Comparison of ENCODE assay signal across 8 cellular contexts in genomic region chr1:206912445-206913095, GRCh38. TPM values are rescaled to one million over a fixed set of nuclear protein-coding genes. Genes with fewer than 3 reads are reported as not detected.
DNase-seq lines count a peak whose midpoint lies in the region; ATAC-seq and TF ChIP-seq lines count a peak whose summit lies in the region.

No MANE protein-coding gene starts in this region.

- H3K4me1 ChIP-seq in transverse colon = peaks cover 3 to 34% (median 11%) of the 10 kb centered on the region in 4 donors

- H3K4me3 Mint-ChIP-seq in activated CD8-positive, alpha-beta memory T cell treated with anti-CD3 and anti-CD28 coated beads, Interleukin-2, amount 10 ng/mL, durations not matched to agents 7 days and 5 days = no peak overlapping the region

- DNase-seq in SIG-M5 treated with dmso at 0.1 percent for 504 hours (lab: John Stamatoyannopoulos, UW; ENCODE audit: unreplicated experiment) = peak; percentile 90
- no peak for DNase-seq in SIG-M5 (lab: John Stamatoyannopoulos, UW)
- peak; percentile 31 to 69 for DNase-seq in NOMO-1 (lab: John Stamatoyannopoulos, UW; ENCODE audit: unreplicated experiment in 2 of 2)
- DNase-seq in activated CD8-positive, alpha-beta memory T cell treated with anti-CD3 and anti-CD28 coated beads, Interleukin-2, amount 10 ng/mL, durations not matched to agents 7 days and 5 days = peak; percentile 79
- DNase-seq in epithelial cell of esophagus (ENCODE audit: low read depth) = peak; percentile 76
- DNase-seq in mucosa of gallbladder (ENCODE audit: low spot score) = peak; percentile 83
- DNase-seq in transverse colon = peak; percentile 77

- intact Hi-C loops in transverse colon (cut with DNase I; ENCODE audit: low total_unique reads) = loop anchor here (5.0 to 10.0 kb wide), 2 partner anchors 185 to 278 kb away; partner anchors contain the start of gene DYRK3

- peaks cover 4% of the 10 kb centered on the region for H3K27me3 Mint-ChIP-seq in activated CD8-positive, alpha-beta memory T cell treated with anti-CD3 and anti-CD28 coated beads, Interleukin-2, amount 10 ng/mL, durations not matched to agents 7 days and 5 days

- TF ChIP-seq CTCF in epithelial cell of esophagus (IDR thresholded peaks at IDR 0.05; ENCODE audit: insufficient read depth, low read depth, low read length, missing control alignments) = peak; percentile 86
- peak; percentile 86 to 88 (median 87) for TF ChIP-seq CTCF in transverse colon (IDR thresholded peaks at IDR 0.05)

- H3K27me3 ChIP-seq in transverse colon = peaks cover 10% of the 10 kb centered on the region

- peak; percentile 87 for TF ChIP-seq RAD21 in Ishikawa (IDR thresholded peaks at IDR 0.05; ENCODE audit: low read depth)

- TF ChIP-seq EP300 in Ishikawa (IDR thresholded peaks at IDR 0.05; ENCODE audit: borderline replicate concordance) (no peak), transverse colon (IDR thresholded peaks at IDR 0.05; ENCODE audit: low read depth) (no peak)

- no peaks in the 10 kb centered on the region for H3K9me3 ChIP-seq in transverse colon

- no peaks in the 10 kb centered on the region for H3K9me3 Mint-ChIP-seq in activated CD8-positive, alpha-beta memory T cell treated with anti-CD3 and anti-CD28 coated beads, Interleukin-2, amount 10 ng/mL, durations not matched to agents 7 days and 5 days (ENCODE audit: low read depth)

- H3K4me3 ChIP-seq in epithelial cell of esophagus (ENCODE audit: low read length) (no peak overlapping the region), transverse colon (no peak overlapping the region)

- CTCF ChIA-PET in activated CD8-positive, alpha-beta memory T cell treated with anti-CD3 and anti-CD28 coated beads, Interleukin-2, amount 10 ng/mL, durations not matched to agents 7 days and 5 days (lab: Charles Lee) = interaction anchor here (0.6 to 5.1 kb wide), 69 partner anchors 9 to 305 kb away, joined by 3 to 145 read pairs (median 4); partner anchors contain the start of genes DYRK3, FCMR, IL20 and IL24

- no peak for TF ChIP-seq POLR2A in transverse colon (IDR thresholded peaks at IDR 0.05)

- 12 to 27% methylated on average over 5 to 7 of the region's 7 CpGs for WGBS in transverse colon (ENCODE audit: low coverage in 1 of 2), 2 donors

- no peak overlapping the region for H3K27ac ChIP-seq in transverse colon

- in situ Hi-C loops in transverse colon (cut with MboI; ENCODE audit: low pct_ligation_motif_present in 1 of 4, low pct_unique_long_range_greater_than_20kb in 1 of 4, low sequenced_read_pairs in 3 of 4) = loop anchor here (5.0 to 25.0 kb wide), 6 partner anchors 98 to 278 kb away; partner anchors contain the start of gene DYRK3 (in 3 of the 4)

- H3K4me1 Mint-ChIP-seq in activated CD8-positive, alpha-beta memory T cell treated with anti-CD3 and anti-CD28 coated beads, Interleukin-2, amount 10 ng/mL, durations not matched to agents 7 days and 5 days = peaks cover 40% of the 10 kb centered on the region

- H3K36me3 Mint-ChIP-seq in activated CD8-positive, alpha-beta memory T cell treated with anti-CD3 and anti-CD28 coated beads, Interleukin-2, amount 10 ng/mL, durations not matched to agents 7 days and 5 days = peaks cover 9% of the 10 kb centered on the region

- no peaks in the 10 kb centered on the region for H3K36me3 ChIP-seq in transverse colon

- peak; percentile 53 for ATAC-seq in activated CD8-positive, alpha-beta memory T cell treated with anti-CD3 and anti-CD28 coated beads, Interleukin-2, amount 10 ng/mL, durations not matched to agents 7 days and 5 days

- no peak overlapping the region for H3K27ac Mint-ChIP-seq in activated CD8-positive, alpha-beta memory T cell treated with anti-CD3 and anti-CD28 coated beads, Interleukin-2, amount 10 ng/mL, durations not matched to agents 7 days and 5 days

TF ChIP-seq in Ishikawa, 13 proteins besides CTCF, POLR2A, EP300 and RAD21:
- TF ChIP-seq TEAD4 (IDR thresholded peaks at IDR 0.05) (no peak), YY1 (IDR thresholded peaks at IDR 0.05; ENCODE audit: low read depth) (no peak), NFIC (IDR thresholded peaks at IDR 0.05) (no peak), TAF1 (IDR thresholded peaks at IDR 0.05; ENCODE audit: low read depth) (no peak), EGR1 (IDR thresholded peaks at IDR 0.05) (no peak), FOXM1 (IDR thresholded peaks at IDR 0.05; ENCODE audit: borderline replicate concordance, low read depth) (no peak), ZBTB7A (IDR thresholded peaks at IDR 0.05; ENCODE audit: low read depth) (no peak), REST (IDR thresholded peaks at IDR 0.05; ENCODE audit: low read depth) (no peak), MAX (IDR thresholded peaks at IDR 0.05) (no peak), CREB1 (IDR thresholded peaks at IDR 0.05; ENCODE audit: low read depth) (no peak), USF1 (IDR thresholded peaks at IDR 0.05) (no peak), CEBPB (IDR thresholded peaks at IDR 0.05) (no peak)
TF ChIP-seq in Ishikawa: peak in this region for 0.

RNA-seq across cellular contexts. Expression of gene FCMR, which starts 9.2 kb away (rescaled TPM):
- total RNA-seq in activated CD8-positive, alpha-beta memory T cell treated with anti-CD3 and anti-CD28 coated beads, Interleukin-2, amount 10 ng/mL, durations not matched to agents 7 days and 5 days = 10 to 100 TPM; 33.0 to 37.2 TPM
- total RNA-seq in mucosa of gallbladder (8.0 TPM), transverse colon (10 to 100 TPM in 2 of 4 donors, 1 to 10 TPM in 1, under 1 TPM in 1; 1.00 to 51.6 (median 15.9) TPM)

RNA-seq across cellular contexts. Expression of gene IL24, which starts 15.3 kb away (rescaled TPM):
- not detected for total RNA-seq in activated CD8-positive, alpha-beta memory T cell treated with anti-CD3 and anti-CD28 coated beads, Interleukin-2, amount 10 ng/mL, durations not matched to agents 7 days and 5 days
- total RNA-seq in mucosa of gallbladder (not detected), transverse colon (not detected)

RNA-seq across cellular contexts. Expression of gene PIGR, which starts 33.7 kb away (rescaled TPM):
- total RNA-seq in activated CD8-positive, alpha-beta memory T cell treated with anti-CD3 and anti-CD28 coated beads, Interleukin-2, amount 10 ng/mL, durations not matched to agents 7 days and 5 days = under 1 TPM; 0.06 to 0.07 TPM
- total RNA-seq in mucosa of gallbladder (2,875 TPM), transverse colon (over 10,000 TPM in 1 of 4 donors, 1,000 to 10,000 TPM in 3; 3,370 to 10,796 (median 6,659) TPM)

RNA-seq across cellular contexts. Expression of gene IL20, which starts 47.1 kb away (rescaled TPM):
- not detected for total RNA-seq in activated CD8-positive, alpha-beta memory T cell treated with anti-CD3 and anti-CD28 coated beads, Interleukin-2, amount 10 ng/mL, durations not matched to agents 7 days and 5 days
- total RNA-seq in mucosa of gallbladder = not detected
- total RNA-seq in transverse colon = not detected

RNA-seq across cellular contexts. Expression of gene FCAMR, which starts 57.7 kb away (rescaled TPM):
- not detected for total RNA-seq in activated CD8-positive, alpha-beta memory T cell treated with anti-CD3 and anti-CD28 coated beads, Interleukin-2, amount 10 ng/mL, durations not matched to agents 7 days and 5 days
- total RNA-seq in mucosa of gallbladder (0.46 TPM), transverse colon (1 to 10 TPM in 1 of 4 donors, under 1 TPM in 2, not detected in 1; 0.37 to 2.4 (median 0.64) TPM)

Comparison
In these comparisons a context has a peak if more than half of its experiments do, and no peak if none do; other contexts are left out.
1. RNA of gene PIGR, which starts 33.7 kb away (total RNA-seq): 3,370 to 10,796 TPM in transverse colon and 2,875 TPM in mucosa of gallbladder (single experiment); 0.06 to 0.07 TPM in activated CD8-positive, alpha-beta memory T cell treated with anti-CD3 and anti-CD28 coated beads, Interleukin-2, amount 10 ng/mL, durations not matched to agents 7 days and 5 days; every median in the first group is over 1,000 times any median in the second.